Comparison of ENCODE assay signal across 18 cellular contexts in the genomic region with DNA sequence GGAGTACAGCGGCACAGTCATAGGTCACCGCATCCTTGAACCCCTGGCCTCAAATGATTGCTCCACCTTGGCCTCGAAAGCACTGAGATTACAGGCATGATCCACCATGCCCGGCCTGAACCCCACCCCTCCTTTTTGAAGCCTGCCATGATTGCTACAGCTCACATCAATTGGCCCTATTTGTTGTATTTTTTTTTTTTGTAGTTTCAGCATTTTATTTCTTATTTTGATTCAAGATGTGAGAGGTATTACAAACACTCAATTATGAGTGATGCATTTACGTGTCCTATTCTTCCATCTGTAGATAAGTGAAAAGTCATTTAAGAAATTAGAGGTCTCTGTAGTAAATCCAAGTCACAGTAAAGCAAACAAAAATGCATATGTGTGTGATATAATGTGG. TPM values are rescaled to one million over a fixed set of nuclear protein-coding genes. Genes with fewer than 3 reads are reported as not detected.
"Had no signal": no experiment of that assay in that cellular context is flagged by ENCODE, and none has a peak within 500 bp of the region (broad histone marks: within the 10 kb centered on the region; RNA-seq: fewer than 3 reads in every experiment).

No MANE protein-coding gene starts in this region.

RNA-seq across cellular contexts. Expression of a gene that starts 16.0 kb away (rescaled TPM):
- total RNA-seq: activated naive CD4-positive, alpha-beta T cell treated with anti-CD3 and anti-CD28 coated beads for 36 hours; activated naive CD4-positive, alpha-beta T cell treated with anti-CD3 and anti-CD28 coated beads, Interleukin-2, amount 50 U/mL, for 72 hours; activated naive CD8-positive, alpha-beta T cell treated with anti-CD3 and anti-CD28 coated beads for 36 hours; activated naive CD8-positive, alpha-beta T cell treated with anti-CD3 and anti-CD28 coated beads, Interleukin-2, amount 10 ng/mL, durations not matched to agents 7 days and 5 days; activated T-cell treated with anti-CD3 and anti-CD28 coated beads, Interleukin-2, amount 50 U/mL, for 4 hours; activated T-cell treated with anti-CD3 and anti-CD28 coated beads, Interleukin-2, amount 50 U/mL, for 72 hours; activated T-helper 1 cell treated with anti-CD3 and anti-CD28 coated beads, Interleukin-12 subunit alpha, Interleukin-12 subunit beta, Interleukin-2, Interleukin-4 antibody, amounts not matched to agents 30 ng/mL and 10 ng/mL and 1 ng/mL, durations not matched to agents 14 hours and 24 hours and 36 hours; activated T-helper 17 cell treated with anti-CD3 and anti-CD28 coated beads, Interleukin-2, amount 50 U/mL, for 72 hours; activated T-helper 2 cell treated with anti-CD3 and anti-CD28 coated beads, Interferon-gamma antibody, Interleukin-2, Interleukin-4, amounts not matched to agents 10 μg/mL and 5 μg/mL and 100 μg/mL, durations not matched to agents 14 hours and 24 hours and 36 hours; aorta; ascending aorta; body of pancreas; breast epithelium; bronchial epithelial cell; cardiac muscle cell; cardiac septum; chondrocyte had no signal
- polyA plus RNA-seq: aorta, cardiac muscle cell had no signal

RNA-seq across cellular contexts. Expression of a gene that starts 32.3 kb away (rescaled TPM):
- total RNA-seq: activated naive CD4-positive, alpha-beta T cell treated with anti-CD3 and anti-CD28 coated beads for 36 hours; activated naive CD8-positive, alpha-beta T cell treated with anti-CD3 and anti-CD28 coated beads for 36 hours; activated T-cell treated with anti-CD3 and anti-CD28 coated beads, Interleukin-2, amount 50 U/mL, for 4 hours; activated T-cell treated with anti-CD3 and anti-CD28 coated beads, Interleukin-2, amount 50 U/mL, for 72 hours; activated T-helper 17 cell treated with anti-CD3 and anti-CD28 coated beads, Interleukin-2, amount 50 U/mL, for 72 hours; activated T-helper 2 cell treated with anti-CD3 and anti-CD28 coated beads, Interferon-gamma antibody, Interleukin-2, Interleukin-4, amounts not matched to agents 10 μg/mL and 5 μg/mL and 100 μg/mL, durations not matched to agents 14 hours and 24 hours and 36 hours; adrenal gland; ascending aorta; body of pancreas; breast epithelium; bronchial epithelial cell; cardiac muscle cell had no signal
- polyA plus RNA-seq: aorta had no signal
